In genomic region chr17:68035523-68036303, GRCh38 we compare ENCODE assay signal across 1 cellular context.
TF ChIP-seq lines count a peak whose summit lies in the region.

TSS of gene KPNA2 (plus strand) at chr17:68035735. CDS start at chr17:68037133, 1,398 bp downstream.

TF ChIP-seq in HepG2, 621 proteins besides CTCF, POLR2A, EP300 and RAD21 (continued from another document and continues in another):
- TF ChIP-seq MZF1 (CRISPR knock-in tag; IDR thresholded peaks at IDR 0.05; ENCODE audit: borderline replicate concordance): no peak
- no peak for TF ChIP-seq LRRFIP1 (CRISPR knock-in tag; conservative IDR thresholded peaks at IDR 0.05)
- TF ChIP-seq PAF1 (CRISPR knock-in tag; IDR thresholded peaks at IDR 0.05): no peak
- 0 out of 2 replicates have a peak, but pooled peaks have one; percentile 84 for TF ChIP-seq NCOA5 (CRISPR knock-in tag; IDR thresholded peaks at IDR 0.05)
- no peak for TF ChIP-seq ZNF121 (CRISPR knock-in tag; IDR thresholded peaks at IDR 0.05)
- TF ChIP-seq ZNF883 (CRISPR knock-in tag; IDR thresholded peaks at IDR 0.05; ENCODE audit: not compliant biosample characterization): peak; percentile 99
- TF ChIP-seq YEATS4 (CRISPR knock-in tag; IDR thresholded peaks at IDR 0.05; ENCODE audit: borderline replicate concordance): peak; percentile 94
- no peak for TF ChIP-seq CEBPZ (IDR thresholded peaks at IDR 0.05; ENCODE audit: low read length)
- peak; percentile 35; the same call in 1 of the 2 replicates for TF ChIP-seq RFXANK (CRISPR knock-in tag; IDR thresholded peaks at IDR 0.05)
- no peak for TF ChIP-seq NPAS2 (CRISPR knock-in tag; IDR thresholded peaks at IDR 0.05; ENCODE audit: borderline replicate concordance)
- no peak for TF ChIP-seq ZNF468 (CRISPR knock-in tag; IDR thresholded peaks at IDR 0.05)
- TF ChIP-seq JARID2 (CRISPR knock-in tag; IDR thresholded peaks at IDR 0.05; ENCODE audit: insufficient replicate concordance): no peak
- TF ChIP-seq CBFB (CRISPR knock-in tag; IDR thresholded peaks at IDR 0.05): peak; percentile 76
- no peak for TF ChIP-seq HMG20A (CRISPR knock-in tag; IDR thresholded peaks at IDR 0.05; ENCODE audit: borderline replicate concordance)
- peak; percentile 81 for TF ChIP-seq ZNF574 (CRISPR knock-in tag; IDR thresholded peaks at IDR 0.05)
- peak; percentile 89 for TF ChIP-seq NFYC (CRISPR knock-in tag; IDR thresholded peaks at IDR 0.05)
- TF ChIP-seq FOXP1 (IDR thresholded peaks at IDR 0.05): 0 out of 2 replicates have a peak, but pooled peaks have one; percentile 8
- no peak for TF ChIP-seq FOXP1 (CRISPR knock-in tag; IDR thresholded peaks at IDR 0.05)
- peak; percentile 77; the same call in 1 of the 2 replicates for TF ChIP-seq ZNF616 (CRISPR knock-in tag; IDR thresholded peaks at IDR 0.05; ENCODE audit: low read depth)
- TF ChIP-seq ZNF33A (CRISPR knock-in tag; IDR thresholded peaks at IDR 0.05; ENCODE audit: borderline replicate concordance): peak; percentile 73; the same call in 1 of the 2 replicates
- peak; percentile 53 for TF ChIP-seq TBL1XR1 (IDR thresholded peaks at IDR 0.05; ENCODE audit: borderline replicate concordance, low read length, partially characterized antibody)
- peak; percentile 83 for TF ChIP-seq BRD4 (CRISPR knock-in tag; IDR thresholded peaks at IDR 0.05)
- TF ChIP-seq YY1 (IDR thresholded peaks at IDR 0.05; ENCODE audit: insufficient read depth, insufficient replicate concordance, low read depth, low read length): peak; percentile 28
- no peak for TF ChIP-seq CENPX (CRISPR knock-in tag; IDR thresholded peaks at IDR 0.05)
- no peak; the same call in 1 of the 2 replicates for TF ChIP-seq NFE2 (CRISPR knock-in tag; IDR thresholded peaks at IDR 0.05)
- peak; percentile 99 for TF ChIP-seq MXD4 (CRISPR knock-in tag; IDR thresholded peaks at IDR 0.05)
- peak; percentile 70 for TF ChIP-seq MIER3 (CRISPR knock-in tag; IDR thresholded peaks at IDR 0.05; ENCODE audit: borderline replicate concordance)
- peak; percentile 86; the same call in 1 of the 2 replicates for TF ChIP-seq ZNF343 (CRISPR knock-in tag; IDR thresholded peaks at IDR 0.05)
- TF ChIP-seq POGK (CRISPR knock-in tag; conservative IDR thresholded peaks at IDR 0.05): peak; percentile 96
- TF ChIP-seq ZNF101 (CRISPR knock-in tag; IDR thresholded peaks at IDR 0.05; ENCODE audit: borderline replicate concordance, low read depth): no peak
- no peak; the same call in 1 of the 2 replicates for TF ChIP-seq TSC22D2 (CRISPR knock-in tag; IDR thresholded peaks at IDR 0.05; ENCODE audit: borderline replicate concordance)
- 0 out of 2 replicates have a peak, but pooled peaks have one; percentile 89 for TF ChIP-seq FLYWCH1 (CRISPR knock-in tag; IDR thresholded peaks at IDR 0.05)
- peak; percentile 92; the same call in 1 of the 2 replicates for TF ChIP-seq HOXA9 (CRISPR knock-in tag; IDR thresholded peaks at IDR 0.05; ENCODE audit: borderline replicate concordance)
- no peak for TF ChIP-seq NONO (IDR thresholded peaks at IDR 0.05)
- peak; percentile 89 for TF ChIP-seq NONO (CRISPR knock-in tag; conservative IDR thresholded peaks at IDR 0.05)
- no peak for TF ChIP-seq ZSCAN30 (CRISPR knock-in tag; IDR thresholded peaks at IDR 0.05)
- TF ChIP-seq NR2F2 (IDR thresholded peaks at IDR 0.05; ENCODE audit: borderline replicate concordance, low read depth): peak; percentile 12; the same call in 1 of the 2 replicates
- no peak for TF ChIP-seq SRF (IDR thresholded peaks at IDR 0.05; ENCODE audit: low read depth, low read length)
- TF ChIP-seq MLLT10 (CRISPR knock-in tag; IDR thresholded peaks at IDR 0.05): peak; percentile 81; the same call in 1 of the 2 replicates
- TF ChIP-seq TIGD3 (CRISPR knock-in tag; IDR thresholded peaks at IDR 0.05; ENCODE audit: borderline replicate concordance): peak; percentile 74; the same call in 1 of the 2 replicates
- TF ChIP-seq ZNF724P (CRISPR knock-in tag; IDR thresholded peaks at IDR 0.05; ENCODE audit: borderline replicate concordance): peak; percentile 94
- TF ChIP-seq MATR3 (CRISPR knock-in tag; IDR thresholded peaks at IDR 0.05): no peak
- TF ChIP-seq ZHX1 (CRISPR knock-in tag; IDR thresholded peaks at IDR 0.05; ENCODE audit: low read depth): no peak
- TF ChIP-seq DR1 (CRISPR knock-in tag; IDR thresholded peaks at IDR 0.05): peak; percentile 92
- peak; percentile 91 for TF ChIP-seq ZNF776 (CRISPR knock-in tag; IDR thresholded peaks at IDR 0.05)
- TF ChIP-seq ARID3A (IDR thresholded peaks at IDR 0.05; ENCODE audit: low read depth, low read length): 0 out of 2 replicates have a peak, but pooled peaks have one; percentile 19
- TF ChIP-seq ZFP82 (CRISPR knock-in tag; IDR thresholded peaks at IDR 0.05; ENCODE audit: borderline replicate concordance): peak; percentile 91; the same call in 1 of the 2 replicates
- peak; percentile 78; the same call in 1 of the 2 replicates for TF ChIP-seq NFIB (CRISPR knock-in tag; IDR thresholded peaks at IDR 0.05; ENCODE audit: borderline replicate concordance)
